ENCODE assay signal across 8 cellular contexts in the genomic region with DNA sequence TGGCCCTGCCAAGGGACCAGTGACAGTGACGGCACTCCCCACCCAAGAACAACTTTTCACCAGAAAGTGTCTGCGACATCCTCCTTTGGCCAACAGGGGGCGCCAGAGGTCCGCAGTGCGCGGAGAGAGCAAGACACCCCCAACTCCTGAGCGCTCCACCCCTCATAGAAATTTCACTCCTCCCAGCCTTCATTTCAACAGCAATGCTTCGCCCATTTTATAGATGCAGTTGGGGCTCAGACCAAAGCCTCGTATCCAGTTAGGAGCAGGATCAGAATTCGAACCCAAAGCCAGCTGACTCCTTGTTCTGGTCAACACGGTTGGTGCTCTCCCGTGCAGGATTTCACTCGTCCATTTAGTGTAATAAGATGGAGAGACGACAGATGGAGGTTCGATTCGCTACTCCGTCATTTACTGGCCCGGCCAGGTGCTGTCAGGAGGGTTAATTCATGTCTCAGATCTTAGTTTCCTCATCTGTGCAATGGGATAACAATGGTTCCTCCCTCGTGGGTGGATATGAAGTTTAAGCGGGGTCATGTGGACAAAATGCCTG. TPM values are rescaled to one million over a fixed set of nuclear protein-coding genes. Genes with fewer than 3 reads are reported as not detected.
A peak's percentile ranks its signal among the peaks of the same experiment; 100 is the strongest.
DNase-seq lines count a peak whose midpoint lies in the region; ATAC-seq, FAIRE-seq and TF ChIP-seq lines count a peak whose summit lies in the region.

No MANE protein-coding gene starts in this region.

- FAIRE-seq in HepG2 (lab: Jason Lieb, UNC): peak; percentile 43

- CTCF ChIA-PET in AG04450 (lab: Charles Lee) (interaction anchor here (0.6 to 6.0 kb wide), 22 partner anchors 9 to 526 kb away, joined by 3 to 94 read pairs (median 4); partner anchors contain the start of gene C12orf43), HepG2 (lab: Yijun Ruan, JAX; ENCODE audit: low intra/inter-chr PET ratio, low total read pairs) (interaction anchor here (1.1 to 2.3 kb wide), 4 partner anchors 63 to 360 kb away, joined by 3 to 21 read pairs (median 12); no protein-coding TSS in a partner anchor)

- H3K4me3 ChIP-seq in AG04450 (ENCODE audit: low read depth, low read length): no peak overlapping the region; the same call in 1 of the 2 replicates
- no peak overlapping the region for H3K4me3 ChIP-seq in choroid plexus epithelial cell (ENCODE audit: low read depth, low read length)
- H3K4me3 ChIP-seq in HepG2 (replicated peaks in 1 of 3; ENCODE audit: insufficient read depth in 1 of 3, low read depth in 2 of 3, low read length in 3 of 3): peak overlapping the region in 2 of 3 experiments; percentile 64 to 71; a peak in 4 of 6 replicates

- H3K36me3 ChIP-seq in HepG2 (replicated peaks in 1 of 2; ENCODE audit: control insufficient read depth in 1 of 2, insufficient read depth in 2 of 2, low read length in 2 of 2): peaks cover 4 to 6% of the 10 kb centered on the region in 2 experiments; a peak in 2 of 5 replicates

- H3K9me3 Mint-ChIP-seq in activated CD4-positive, alpha-beta T cell treated with anti-CD3 and anti-CD28 coated beads, Interleukin-2, amount 10 ng/mL, durations not matched to agents 24 days and 14 days: no peaks in the 10 kb centered on the region

- POLR2A ChIA-PET in AG04450 (lab: Yijun Ruan, JAX) (no interaction called here), HepG2 (lab: Yijun Ruan, JAX) (no interaction called here)

- TF ChIP-seq RAD21 in HepG2 (CRISPR knock-in tag; IDR thresholded peaks at IDR 0.05): peak; percentile 87

- H3K4me1 Mint-ChIP-seq in activated CD4-positive, alpha-beta T cell treated with anti-CD3 and anti-CD28 coated beads, Interleukin-2, amount 10 ng/mL, durations not matched to agents 24 days and 14 days: peaks cover 31% of the 10 kb centered on the region

- H4K20me1 ChIP-seq in HepG2 (ENCODE audit: insufficient read depth, low read length): no peaks in the 10 kb centered on the region

- 7% methylated on average over 20 of the region's 20 CpGs for WGBS in HepG2 (ENCODE audit: low lambda C conversion rate)

- peaks cover 11% of the 10 kb centered on the region for H3K36me3 Mint-ChIP-seq in activated CD4-positive, alpha-beta T cell treated with anti-CD3 and anti-CD28 coated beads, Interleukin-2, amount 10 ng/mL, durations not matched to agents 24 days and 14 days (ENCODE audit: low read depth)

- intact Hi-C loops in activated CD4-positive, alpha-beta T cell treated with anti-CD3 and anti-CD28 coated beads, Interleukin-2, amount 10 ng/mL, durations not matched to agents 24 days and 14 days (cut with micrococcal nuclease): loop anchor here (1.0 to 5.0 kb wide), 8 partner anchors 66 to 819 kb away; partner anchors contain the start of genes ACADS, RNF34 and UNC119B
- intact Hi-C loops in HepG2 (cut with micrococcal nuclease; ENCODE audit: unreplicated experiment): loop anchor here (1.0 to 5.0 kb wide), 3 partner anchors 66 to 389 kb away; partner anchors contain the start of gene UNC119B

- in situ Hi-C loops in HepG2 (cut with HindIII; ENCODE audit: extremely low pct_ligation_motif_present, low pct_unique_long_range_greater_than_20kb): loop anchor here (5.0 kb wide), 2 partner anchors 69 to 129 kb away; partner anchors contain the start of gene UNC119B

- peaks cover 25% of the 10 kb centered on the region for H3K27me3 Mint-ChIP-seq in activated CD4-positive, alpha-beta T cell treated with anti-CD3 and anti-CD28 coated beads, Interleukin-2, amount 10 ng/mL, durations not matched to agents 24 days and 14 days

- peaks cover 11% of the 10 kb centered on the region for H3K27me3 ChIP-seq in AG04450 (ENCODE audit: control insufficient read depth, insufficient read depth, low read length)
- H3K27me3 ChIP-seq in HepG2 (ENCODE audit: control insufficient read depth in 1 of 2, insufficient read depth in 2 of 2, low read length in 2 of 2): peaks cover 2 to 18% of the 10 kb centered on the region in 2 experiments; a peak in 4 of 5 replicates

- H3K4me2 ChIP-seq in HepG2 (ENCODE audit: low read depth, low read length): peak overlapping the region; percentile 79

- H3K4me1 ChIP-seq in HepG2 (ENCODE audit: insufficient read depth, low read length): peaks cover 36% of the 10 kb centered on the region

- H3K9me3 ChIP-seq in AG04450 (ENCODE audit: control insufficient read depth, insufficient read depth, low read length) (no peaks in the 10 kb centered on the region; the same call in 1 of the 2 replicates), HepG2 (ENCODE audit: low read length) (no peaks in the 10 kb centered on the region)

- TF ChIP-seq CTCF in AG04450 (IDR thresholded peaks at IDR 0.05; ENCODE audit: low read depth, low read length): peak; percentile 96
- TF ChIP-seq CTCF in choroid plexus epithelial cell (conservative IDR thresholded peaks at IDR 0.05; ENCODE audit: low read depth, low read length): peak; percentile 89
- peak; percentile 91 for TF ChIP-seq CTCF in HepG2 (CRISPR knock-in tag; IDR thresholded peaks at IDR 0.05)

- TF ChIP-seq POLR2A in HepG2 (IDR thresholded peaks at IDR 0.05; ENCODE audit: insufficient read depth in 1 of 2, low read depth in 2 of 2, low read length in 2 of 2): no peak

- peak; percentile 29 for DNase-seq in AG04450 (ENCODE audit: low read depth, low spot score)
- DNase-seq in H4 (ENCODE audit: low spot score): peak; percentile 36
- peak; percentile 66 for DNase-seq in NCI-H510A treated with DMSO at 0.1 percent for 48 hours (lab: John Stamatoyannopoulos, UW)
- peak; percentile 94 for DNase-seq in activated CD4-positive, alpha-beta T cell treated with anti-CD3 and anti-CD28 coated beads, Interleukin-2, amount 10 ng/mL, durations not matched to agents 24 days and 14 days
- DNase-seq in choroid plexus epithelial cell (ENCODE audit: low read depth): peak; percentile 67
- DNase-seq in HepG2 (ENCODE audit: low spot score): peak; percentile 54
- DNase-seq in stimulated activated CD4-positive, alpha-beta T cell treated with anti-CD3 and anti-CD28 coated beads, Interleukin-4, amount 100 ng/mL, for 48 hours (ENCODE audit: low read depth in 2 of 2): peak; percentile 80 to 89

- no peak overlapping the region for H3K27ac Mint-ChIP-seq in activated CD4-positive, alpha-beta T cell treated with anti-CD3 and anti-CD28 coated beads, Interleukin-2, amount 10 ng/mL, durations not matched to agents 24 days and 14 days

- peak overlapping the region; percentile 71 for H3K4me3 Mint-ChIP-seq in activated CD4-positive, alpha-beta T cell treated with anti-CD3 and anti-CD28 coated beads, Interleukin-2, amount 10 ng/mL, durations not matched to agents 24 days and 14 days

- no peaks in the 10 kb centered on the region for H3K79me2 ChIP-seq in HepG2 (ENCODE audit: insufficient read depth, low read length)

- H2AFZ ChIP-seq in HepG2 (ENCODE audit: low read length): no peak overlapping the region

- TF ChIP-seq EP300 in HepG2 (IDR thresholded peaks at IDR 0.05; ENCODE audit: low read depth in 2 of 2, low read length in 2 of 2) (no peak), HepG2 (CRISPR knock-in tag; IDR thresholded peaks at IDR 0.05; ENCODE audit: borderline replicate concordance) (no peak)

- no peak overlapping the region for H3K9ac ChIP-seq in HepG2 (ENCODE audit: insufficient read depth, low read depth, low read length)

- peak; percentile 19 for ATAC-seq in HepG2
- no peak for ATAC-seq in GM21381 (IDR thresholded peaks at IDR 0.05; ENCODE audit: unreplicated experiment)

- BruUV-seq in HepG2 (replicated peaks; lab: Mats Ljungman, UMichigan): no TSS peak

- H3K27ac ChIP-seq in AG04450 (ENCODE audit: low read depth, low read length): no peak overlapping the region
- no peak overlapping the region for H3K27ac ChIP-seq in HepG2 (ENCODE audit: extremely low read length, insufficient read depth, low read length)

RNA-seq across cellular contexts. Expression of gene POP5, which starts 2.4 kb away (rescaled TPM):
- polyA plus RNA-seq in AG04450 (2011; rRNA removed): 49.8 and 54.0 TPM in 2 replicates
- polyA minus RNA-seq in AG04450 (2011; rRNA and poly(A)+ RNA removed): 15.4 and 18.3 TPM in 2 replicates
- 71.1 and 77.5 TPM in 2 replicates for total RNA-seq in H4 (2014; rRNA removed; shearing (Covaris generic))
- total RNA-seq in activated CD4-positive, alpha-beta T cell treated with anti-CD3 and anti-CD28 coated beads, Interleukin-2, amount 10 ng/mL, durations not matched to agents 24 days and 14 days: 74.0 and 76.0 TPM in 2 replicates
- 54.3 and 61.3 TPM in 2 replicates for total RNA-seq in HepG2 (2016; rRNA removed; fragmentation: Illumina TruSeq; extraction: Trizol)
- total RNA-seq in HepG2 (2016; cell fraction: cytosol; rRNA removed; fragmentation: Illumina TruSeq; extraction: Trizol; ENCODE audit: low read depth): 9.2 and 10.3 TPM in 2 replicates
- 59.2 and 60.3 TPM in 2 replicates for total RNA-seq in HepG2 (2016; cell fraction: insoluble cytoplasmic fraction; rRNA removed; fragmentation: Illumina TruSeq; extraction: Trizol)
- total RNA-seq in HepG2 (2016; cell fraction: membrane; rRNA removed; fragmentation: Illumina TruSeq; extraction: Trizol): 18.4 and 20.5 TPM in 2 replicates
- total RNA-seq in HepG2 (2016; cell fraction: nucleus; rRNA removed; fragmentation: Illumina TruSeq; extraction: Trizol): 45.0 and 46.6 TPM in 2 replicates
- polyA plus RNA-seq in HepG2 (2011; rRNA removed): 43.4 and 45.6 TPM in 2 replicates
- 45.5 and 48.2 TPM in 2 replicates for polyA plus RNA-seq in HepG2 (2011; cell fraction: cytosol; rRNA removed)
- polyA plus RNA-seq in HepG2 (2011; cell fraction: nucleus; rRNA removed): 40.9 and 54.0 TPM in 2 replicates
- polyA plus RNA-seq in HepG2 (2012): 20.8 and 21.7 TPM in 2 replicates
- 9.2 and 9.4 TPM in 2 replicates for polyA plus RNA-seq in HepG2 (2016; cell fraction: cytosol; fragmentation: Illumina TruSeq; extraction: Trizol; ENCODE audit: low read depth)
- polyA plus RNA-seq in HepG2 (2016; cell fraction: insoluble cytoplasmic fraction; fragmentation: Illumina TruSeq; extraction: Trizol; ENCODE audit: low read depth): 54.6 and 56.2 TPM in 2 replicates
- 15.0 and 15.5 TPM in 2 replicates for polyA plus RNA-seq in HepG2 (2016; cell fraction: membrane; fragmentation: Illumina TruSeq; extraction: Trizol; ENCODE audit: low read depth)
- polyA plus RNA-seq in HepG2 (2016; cell fraction: nucleus; fragmentation: Illumina TruSeq; extraction: Trizol; ENCODE audit: insufficient read depth, low read depth): 87.8 and 95.7 TPM in 2 replicates
- 17.2 and 66.7 TPM in 2 replicates for polyA minus RNA-seq in HepG2 (2011; rRNA and poly(A)+ RNA removed; ENCODE audit: low replicate concordance)
- 7.9 and 13.5 TPM in 2 replicates for polyA minus RNA-seq in HepG2 (2011; cell fraction: cytosol; rRNA and poly(A)+ RNA removed)
- 13.8 and 16.9 TPM in 2 replicates for polyA minus RNA-seq in HepG2 (2011; cell fraction: nucleus; rRNA and poly(A)+ RNA removed)

RNA-seq across cellular contexts. Expression of gene RNF10, which starts 49.4 kb away (rescaled TPM):
- polyA plus RNA-seq in AG04450 (2011; rRNA removed) (101 and 105 TPM in 2 replicates), HepG2 (2011; rRNA removed) (74.5 and 88.0 TPM in 2 replicates)
- 198 and 209 TPM in 2 replicates for polyA minus RNA-seq in AG04450 (2011; rRNA and poly(A)+ RNA removed)
- total RNA-seq in H4 (2014; rRNA removed; shearing (Covaris generic)): 59.4 and 74.9 TPM in 2 replicates
- total RNA-seq in activated CD4-positive, alpha-beta T cell treated with anti-CD3 and anti-CD28 coated beads, Interleukin-2, amount 10 ng/mL, durations not matched to agents 24 days and 14 days: 153 and 160 TPM in 2 replicates
- total RNA-seq in HepG2 (2016; rRNA removed; fragmentation: Illumina TruSeq; extraction: Trizol): 62.5 and 86.7 TPM in 2 replicates
- total RNA-seq in HepG2 (2016; cell fraction: cytosol; rRNA removed; fragmentation: Illumina TruSeq; extraction: Trizol; ENCODE audit: low read depth): 36.2 and 39.7 TPM in 2 replicates
- 66.2 and 77.2 TPM in 2 replicates for total RNA-seq in HepG2 (2016; cell fraction: insoluble cytoplasmic fraction; rRNA removed; fragmentation: Illumina TruSeq; extraction: Trizol)
- 104 and 107 TPM in 2 replicates for total RNA-seq in HepG2 (2016; cell fraction: membrane; rRNA removed; fragmentation: Illumina TruSeq; extraction: Trizol)
- 47.6 and 55.6 TPM in 2 replicates for total RNA-seq in HepG2 (2016; cell fraction: nucleus; rRNA removed; fragmentation: Illumina TruSeq; extraction: Trizol)
- polyA plus RNA-seq in HepG2 (2011; cell fraction: cytosol; rRNA removed): 62.6 and 91.2 TPM in 2 replicates
- 126 and 135 TPM in 2 replicates for polyA plus RNA-seq in HepG2 (2011; cell fraction: nucleus; rRNA removed)
- 103 and 107 TPM in 2 replicates for polyA plus RNA-seq in HepG2 (2012)
- polyA plus RNA-seq in HepG2 (2016; cell fraction: cytosol; fragmentation: Illumina TruSeq; extraction: Trizol; ENCODE audit: low read depth): 32.5 and 32.6 TPM in 2 replicates
- 103 and 119 TPM in 2 replicates for polyA plus RNA-seq in HepG2 (2016; cell fraction: insoluble cytoplasmic fraction; fragmentation: Illumina TruSeq; extraction: Trizol; ENCODE audit: low read depth)
- polyA plus RNA-seq in HepG2 (2016; cell fraction: membrane; fragmentation: Illumina TruSeq; extraction: Trizol; ENCODE audit: low read depth): 97.5 and 104 TPM in 2 replicates
- polyA plus RNA-seq in HepG2 (2016; cell fraction: nucleus; fragmentation: Illumina TruSeq; extraction: Trizol; ENCODE audit: insufficient read depth, low read depth): 115 and 120 TPM in 2 replicates
- 124 and 137 TPM in 2 replicates for polyA minus RNA-seq in HepG2 (2011; rRNA and poly(A)+ RNA removed; ENCODE audit: low replicate concordance)
- 65.4 and 101 TPM in 2 replicates for polyA minus RNA-seq in HepG2 (2011; cell fraction: cytosol; rRNA and poly(A)+ RNA removed)
- 93.5 and 100 TPM in 2 replicates for polyA minus RNA-seq in HepG2 (2011; cell fraction: nucleus; rRNA and poly(A)+ RNA removed)

RNA-seq across cellular contexts. Expression of gene COQ5, which starts 54.6 kb away (rescaled TPM):
- 36.2 and 47.1 TPM in 2 replicates for polyA plus RNA-seq in AG04450 (2011; rRNA removed)
- polyA minus RNA-seq in AG04450 (2011; rRNA and poly(A)+ RNA removed): 11.9 and 15.8 TPM in 2 replicates
- total RNA-seq in H4 (2014; rRNA removed; shearing (Covaris generic)): 47.9 and 50.9 TPM in 2 replicates
- total RNA-seq in activated CD4-positive, alpha-beta T cell treated with anti-CD3 and anti-CD28 coated beads, Interleukin-2, amount 10 ng/mL, durations not matched to agents 24 days and 14 days: 28.0 and 28.3 TPM in 2 replicates
- 41.5 and 59.8 TPM in 2 replicates for total RNA-seq in HepG2 (2016; rRNA removed; fragmentation: Illumina TruSeq; extraction: Trizol)
- 8.7 and 10.8 TPM in 2 replicates for total RNA-seq in HepG2 (2016; cell fraction: cytosol; rRNA removed; fragmentation: Illumina TruSeq; extraction: Trizol; ENCODE audit: low read depth)
- 43.6 and 64.0 TPM in 2 replicates for total RNA-seq in HepG2 (2016; cell fraction: insoluble cytoplasmic fraction; rRNA removed; fragmentation: Illumina TruSeq; extraction: Trizol)
- 18.6 and 20.4 TPM in 2 replicates for total RNA-seq in HepG2 (2016; cell fraction: membrane; rRNA removed; fragmentation: Illumina TruSeq; extraction: Trizol)
- total RNA-seq in HepG2 (2016; cell fraction: nucleus; rRNA removed; fragmentation: Illumina TruSeq; extraction: Trizol): 16.9 and 17.7 TPM in 2 replicates
- polyA plus RNA-seq in HepG2 (2011; rRNA removed): 27.6 and 36.4 TPM in 2 replicates
- polyA plus RNA-seq in HepG2 (2011; cell fraction: cytosol; rRNA removed): 21.5 and 30.8 TPM in 2 replicates
- polyA plus RNA-seq in HepG2 (2011; cell fraction: nucleus; rRNA removed): 7.0 and 10.9 TPM in 2 replicates
- 30.7 and 41.3 TPM in 2 replicates for polyA plus RNA-seq in HepG2 (2012)
- polyA plus RNA-seq in HepG2 (2016; cell fraction: cytosol; fragmentation: Illumina TruSeq; extraction: Trizol; ENCODE audit: low read depth): 6.7 and 7.2 TPM in 2 replicates
- 48.1 and 57.1 TPM in 2 replicates for polyA plus RNA-seq in HepG2 (2016; cell fraction: insoluble cytoplasmic fraction; fragmentation: Illumina TruSeq; extraction: Trizol; ENCODE audit: low read depth)
- polyA plus RNA-seq in HepG2 (2016; cell fraction: membrane; fragmentation: Illumina TruSeq; extraction: Trizol; ENCODE audit: low read depth): 13.5 and 13.8 TPM in 2 replicates
- 23.9 and 28.2 TPM in 2 replicates for polyA plus RNA-seq in HepG2 (2016; cell fraction: nucleus; fragmentation: Illumina TruSeq; extraction: Trizol; ENCODE audit: insufficient read depth, low read depth)
- polyA minus RNA-seq in HepG2 (2011; rRNA and poly(A)+ RNA removed; ENCODE audit: low replicate concordance): 13.5 and 14.6 TPM in 2 replicates
- polyA minus RNA-seq in HepG2 (2011; cell fraction: cytosol; rRNA and poly(A)+ RNA removed): 11.5 and 13.0 TPM in 2 replicates
- polyA minus RNA-seq in HepG2 (2011; cell fraction: nucleus; rRNA and poly(A)+ RNA removed): 17.9 and 19.7 TPM in 2 replicates

RNA-seq across cellular contexts. Expression of gene CABP1, which starts 56.9 kb away (rescaled TPM):
- polyA plus RNA-seq in AG04450 (2011; rRNA removed) (0.09 and 0.27 TPM in 2 replicates), HepG2 (2011; rRNA removed) (not detected in 2 replicates)
- 0.39 TPM in 1 of 2 replicates, not detected in the other for polyA minus RNA-seq in AG04450 (2011; rRNA and poly(A)+ RNA removed)
- total RNA-seq in H4 (2014; rRNA removed; shearing (Covaris generic)): not detected in 2 replicates
- total RNA-seq in activated CD4-positive, alpha-beta T cell treated with anti-CD3 and anti-CD28 coated beads, Interleukin-2, amount 10 ng/mL, durations not matched to agents 24 days and 14 days: 0.16 and 0.17 TPM in 2 replicates
- total RNA-seq in HepG2 (2016; rRNA removed; fragmentation: Illumina TruSeq; extraction: Trizol): not detected in 2 replicates
- total RNA-seq in HepG2 (2016; cell fraction: cytosol; rRNA removed; fragmentation: Illumina TruSeq; extraction: Trizol; ENCODE audit: low read depth): not detected in 2 replicates
- not detected in 2 replicates for total RNA-seq in HepG2 (2016; cell fraction: insoluble cytoplasmic fraction; rRNA removed; fragmentation: Illumina TruSeq; extraction: Trizol)
- not detected in 2 replicates for total RNA-seq in HepG2 (2016; cell fraction: membrane; rRNA removed; fragmentation: Illumina TruSeq; extraction: Trizol)
- not detected in 2 replicates for total RNA-seq in HepG2 (2016; cell fraction: nucleus; rRNA removed; fragmentation: Illumina TruSeq; extraction: Trizol)
- 0.03 and 0.04 TPM in 2 replicates for polyA plus RNA-seq in HepG2 (2011; cell fraction: cytosol; rRNA removed)
- not detected in 2 replicates for polyA plus RNA-seq in HepG2 (2011; cell fraction: nucleus; rRNA removed)
- 0.07 TPM in 1 of 2 replicates, not detected in the other for polyA plus RNA-seq in HepG2 (2012)
- not detected in 2 replicates for polyA plus RNA-seq in HepG2 (2016; cell fraction: cytosol; fragmentation: Illumina TruSeq; extraction: Trizol; ENCODE audit: low read depth)
- not detected in 2 replicates for polyA plus RNA-seq in HepG2 (2016; cell fraction: insoluble cytoplasmic fraction; fragmentation: Illumina TruSeq; extraction: Trizol; ENCODE audit: low read depth)
- polyA plus RNA-seq in HepG2 (2016; cell fraction: membrane; fragmentation: Illumina TruSeq; extraction: Trizol; ENCODE audit: low read depth): not detected in 2 replicates
- not detected in 2 replicates for polyA plus RNA-seq in HepG2 (2016; cell fraction: nucleus; fragmentation: Illumina TruSeq; extraction: Trizol; ENCODE audit: insufficient read depth, low read depth)
- 0.22 TPM in 1 of 2 replicates, not detected in the other for polyA minus RNA-seq in HepG2 (2011; rRNA and poly(A)+ RNA removed; ENCODE audit: low replicate concordance)
- not detected in 2 replicates for polyA minus RNA-seq in HepG2 (2011; cell fraction: cytosol; rRNA and poly(A)+ RNA removed)
- not detected in 2 replicates for polyA minus RNA-seq in HepG2 (2011; cell fraction: nucleus; rRNA and poly(A)+ RNA removed)

Comparison
In these comparisons a context has a peak if more than half of its experiments do, and no peak if none do; other contexts are left out.
1. DNase-seq: peak in every context shown above with its lines; median percentile 94 in activated CD4-positive, alpha-beta T cell treated with anti-CD3 and anti-CD28 coated beads, Interleukin-2, amount 10 ng/mL, durations not matched to agents 24 days and 14 days; 84 in stimulated activated CD4-positive, alpha-beta T cell treated with anti-CD3 and anti-CD28 coated beads, Interleukin-4, amount 100 ng/mL, for 48 hours; 67 in choroid plexus epithelial cell; 66 in NCI-H510A treated with DMSO at 0.1 percent for 48 hours; 54 in HepG2; 36 in H4; 29 in AG04450.
2. H3K4me3 ChIP-seq: peak in HepG2 (2 of 3); none in AG04450 (single experiment) and choroid plexus epithelial cell (single experiment).
3. Peak in every context shown above with its lines, with median percentiles within 50 percentile points of each other: CTCF ChIP-seq.